Comparison of ENCODE assay signal across 2 cellular contexts in the genomic region with DNA sequence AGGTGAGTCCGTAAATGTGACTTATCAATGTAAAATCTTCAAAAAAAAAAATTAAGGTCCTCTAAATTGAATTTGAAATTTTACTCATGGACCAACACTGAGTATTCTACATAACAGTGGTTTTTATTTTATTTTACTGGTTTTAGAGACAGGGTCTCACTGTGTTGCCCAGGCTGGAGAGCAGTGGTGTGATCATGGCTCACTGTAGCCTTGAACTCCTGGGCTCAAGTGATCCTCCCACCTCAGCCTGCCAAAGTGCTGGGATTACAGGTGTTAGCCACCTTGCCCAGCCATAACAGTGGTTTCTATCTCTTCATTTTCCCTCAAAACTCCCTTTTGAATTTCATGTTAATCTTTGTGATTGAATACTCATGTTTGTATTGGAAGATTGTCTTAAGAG. TPM values are rescaled to one million over a fixed set of nuclear protein-coding genes. Genes with fewer than 3 reads are reported as not detected.
"Had no signal": no experiment of that assay in that cellular context is flagged by ENCODE, and none has a peak within 500 bp of the region (broad histone marks: within the 10 kb centered on the region; RNA-seq: fewer than 3 reads in every experiment).

No MANE protein-coding gene starts in this region.

RNA-seq across cellular contexts. Expression of gene CORT, which starts 33.9 kb away (rescaled TPM):
- total RNA-seq: epithelial cell of proximal tubule, suprapubic skin had no signal
